In genomic region chr17:50634915-50635719, GRCh38 we compare ENCODE assay signal across 9 cellular contexts. TPM values are rescaled to one million over a fixed set of nuclear protein-coding genes. Genes with fewer than 3 reads are reported as not detected.
DNase-seq lines count a peak whose midpoint lies in the region; ATAC-seq and TF ChIP-seq lines count a peak whose summit lies in the region.
"Had no signal": no experiment of that assay in that cellular context is flagged by ENCODE, and none has a peak within 500 bp of the region (broad histone marks: within the 10 kb centered on the region; RNA-seq: fewer than 3 reads in every experiment).

No MANE protein-coding gene starts in this region.

- no peaks in the 10 kb centered on the region for H3K9me3 Mint-ChIP-seq in GM23338

- no peaks in the 10 kb centered on the region for H3K9me2 ChIP-seq in GM23338 (ENCODE audit: insufficient read depth)

- no peaks in the 10 kb centered on the region for H3K36me3 Mint-ChIP-seq in GM23338 (ENCODE audit: low read depth)

- ATAC-seq in GM23338, result peak; percentile 56
- no peak for ATAC-seq in HG02763 (IDR thresholded peaks at IDR 0.05; ENCODE audit: unreplicated experiment)

- H3K9ac ChIP-seq in skeletal muscle satellite cell (ENCODE audit: low read depth, low read length), result peak overlapping the region; percentile 84

- H3K27me3 Mint-ChIP-seq in GM23338 (ENCODE audit: insufficient read depth, low read depth, poor library complexity), result peaks cover 41% of the 10 kb centered on the region

- H3K4me3 ChIP-seq in GM23338, result peak overlapping the region; percentile 70
- peak overlapping the region; percentile 63 to 79 for H3K4me3 ChIP-seq in ascending aorta
- H3K4me3 ChIP-seq in iPS-11a (ENCODE audit: low read depth, low read length), result peak overlapping the region; percentile 39
- H3K4me3 ChIP-seq in skeletal muscle satellite cell (ENCODE audit: low read length), result peak overlapping the region; percentile 79

- no peak for TF ChIP-seq CTCF in GM23338 (conservative IDR thresholded peaks at IDR 0.05; ENCODE audit: low read depth in 2 of 2)
- TF ChIP-seq CTCF in ascending aorta (IDR thresholded peaks at IDR 0.05), result no peak

- H3K27ac ChIP-seq in GM23338 (ENCODE audit: low read depth) (no peak overlapping the region), ascending aorta (peak overlapping the region in 1 of 2 donors; percentile 24)

- H3K9me3 ChIP-seq in ascending aorta, result no peaks in the 10 kb centered on the region
- H3K9me3 ChIP-seq in skeletal muscle satellite cell (replicated peaks; ENCODE audit: low read length), result no peaks in the 10 kb centered on the region

- peak; percentile 65 for DNase-seq in GM23338 (ENCODE audit: low spot score)
- no peak for DNase-seq in ascending aorta (ENCODE audit: low spot score in 2 of 2)
- DNase-seq in mucosa of gallbladder (ENCODE audit: low spot score), result no peak
- DNase-seq in AG08395 (ENCODE audit: low spot score), result no peak
- DNase-seq in NCI-H187 treated with DMSO at 0.1 percent for 48 hours (lab: John Stamatoyannopoulos, UW), result no peak
- DNase-seq: T-helper 17 cell had no signal

- no peaks in the 10 kb centered on the region for H3K36me3 ChIP-seq in GM23338 (ENCODE audit: insufficient read depth)
- H3K36me3 ChIP-seq in ascending aorta, result no peaks in the 10 kb centered on the region
- H3K36me3 ChIP-seq in skeletal muscle satellite cell (ENCODE audit: insufficient read depth, low read length), result peaks cover 3% of the 10 kb centered on the region

- H3K27me3 ChIP-seq in GM23338 (ENCODE audit: insufficient read depth), result peaks cover 53% of the 10 kb centered on the region
- H3K27me3 ChIP-seq in ascending aorta, result no peaks in the 10 kb centered on the region
- no peaks in the 10 kb centered on the region for H3K27me3 ChIP-seq in skeletal muscle satellite cell (ENCODE audit: control insufficient read depth, insufficient read depth, low read length)

- H3K4me1 ChIP-seq in GM23338 (ENCODE audit: insufficient read depth) (peaks cover 3% of the 10 kb centered on the region; the same call in 1 of the 2 replicates), ascending aorta (peaks cover 19 to 32% of the 10 kb centered on the region in 2 donors), skeletal muscle satellite cell (ENCODE audit: control insufficient read depth, insufficient read depth, low read length) (peaks cover 63% of the 10 kb centered on the region)

- no peak overlapping the region for H3K27ac Mint-ChIP-seq in GM23338
- H3K27ac Mint-ChIP-seq: T-helper 17 cell had no signal

- no peaks in the 10 kb centered on the region for H4K20me1 ChIP-seq in GM23338 (replicated peaks; ENCODE audit: insufficient read depth)

- H3K4me2 ChIP-seq in GM23338, result peak overlapping the region; percentile 87
- H3K4me2 ChIP-seq in skeletal muscle satellite cell (ENCODE audit: low read length), result peak overlapping the region; percentile 75

- peaks cover 17% of the 10 kb centered on the region for H3K4me1 Mint-ChIP-seq in GM23338

- 0 out of 2 replicates have a peak, but pooled peaks cover 3% of the 10 kb centered on the region for H3F3A ChIP-seq in GM23338 (replicated peaks; ENCODE audit: low read depth)

- peak overlapping the region; percentile 28 for H3K4me3 Mint-ChIP-seq in GM23338

- intact Hi-C loops in ascending aorta (cut with DNase I), result loop anchor here (5.0 kb wide), 1 partner anchor 73 kb away; the partner anchor contains the start of gene CACNA1G

- H3K79me2 ChIP-seq in GM23338 (replicated peaks; ENCODE audit: insufficient read depth), result no peaks in the 10 kb centered on the region

- H2AFZ ChIP-seq in GM23338, result peak overlapping the region; percentile 97

TF ChIP-seq in GM23338, 12 proteins besides CTCF, POLR2A, EP300 and RAD21:
- TF ChIP-seq ZNF462 (CRISPR knock-in tag; IDR thresholded peaks at IDR 0.05) (no peak), EZH2 (IDR thresholded peaks at IDR 0.05; ENCODE audit: low read depth, unreplicated experiment) (peak; percentile 56)

RNA-seq across cellular contexts. Expression of gene ABCC3, which starts 0.4 kb away (rescaled TPM):
- 0.27 TPM in 1 of 2 replicates, not detected in the other for total RNA-seq in GM23338 (2014; rRNA removed; shearing (Covaris generic))
- polyA plus RNA-seq in GM23338 (2016; fragmentation: Nextera tagmentation; extraction: Ambion mirVana), result not detected in 2 replicates
- total RNA-seq in ascending aorta (30.2 TPM), mucosa of gallbladder (367 TPM)
- total RNA-seq in skeletal muscle satellite cell (2012; rRNA removed), result 26.0 and 38.0 TPM in 2 replicates

Comparison
In these comparisons a context has a peak if more than half of its experiments do, and no peak if none do; other contexts are left out.
1. RNA of gene ABCC3, which starts 0.4 kb away (total RNA-seq): 367 TPM in mucosa of gallbladder (single experiment) and 30.2 TPM in ascending aorta (single experiment); 0.27 TPM in GM23338; every median in the first group is over 10 times any median in the second.
2. Peak in every context shown above with its lines, with median percentiles within 50 percentile points of each other: H3K4me3 ChIP-seq.